Comparison of ENCODE assay signal across 20 cellular contexts in the genomic region with DNA sequence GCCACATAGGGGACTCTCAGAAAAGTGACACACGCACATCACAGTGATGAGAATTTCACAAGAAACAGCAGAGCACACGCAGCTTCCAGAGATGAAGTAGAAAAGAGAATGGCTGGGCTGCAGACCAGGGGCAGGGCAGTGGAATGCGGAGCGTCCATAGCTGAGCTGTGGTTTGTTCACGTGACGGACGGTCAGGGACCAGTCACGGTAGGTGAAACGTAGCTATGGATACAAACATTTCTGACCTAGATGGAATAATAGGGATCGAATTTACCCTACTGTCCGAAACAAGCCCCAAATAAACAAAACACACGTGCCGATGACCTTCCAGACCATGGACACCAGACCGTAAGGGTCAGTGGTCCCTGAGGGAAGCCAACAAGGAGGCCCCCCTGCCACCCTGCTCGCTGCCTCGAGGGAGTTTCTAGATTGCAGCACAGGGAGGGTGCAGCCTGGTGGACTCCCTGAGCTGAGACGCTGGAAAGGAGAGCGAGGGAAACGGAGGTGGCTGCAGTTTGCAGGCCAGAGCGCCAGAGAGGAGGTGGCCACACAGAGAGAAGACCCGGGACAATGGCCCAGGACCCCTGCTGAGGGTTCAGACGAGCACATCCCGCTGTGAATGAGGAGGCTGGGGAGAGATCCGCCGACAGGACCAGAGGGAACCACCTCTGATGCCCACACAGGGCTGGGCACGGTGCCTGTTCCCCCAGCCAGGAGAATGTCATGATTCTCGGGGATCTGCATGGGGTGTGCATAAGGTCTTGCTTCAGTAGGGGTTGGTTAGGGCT. TPM values are rescaled to one million over a fixed set of nuclear protein-coding genes. Genes with fewer than 3 reads are reported as not detected.
"Had no signal": no experiment of that assay in that cellular context is flagged by ENCODE, and none has a peak within 500 bp of the region (broad histone marks: within the 10 kb centered on the region; RNA-seq: fewer than 3 reads in every experiment).

No MANE protein-coding gene starts in this region.

- H3K4me1 ChIP-seq: suprapubic skin had no signal

- H3K36me3 ChIP-seq: neutrophil, suprapubic skin had no signal

- H3K9me3 Mint-ChIP-seq: activated CD4-positive, alpha-beta T cell treated with anti-CD3 and anti-CD28 coated beads, Interleukin-2, amount 10 ng/mL, durations not matched to agents 24 days and 14 days; activated naive CD4-positive, alpha-beta T cell treated with anti-CD3 and anti-CD28 coated beads for 36 hours; immature natural killer cell; type B pancreatic cell had no signal

- H3K9me3 ChIP-seq: mucosa of descending colon, neutrophil, suprapubic skin had no signal

- H3K4me3 Mint-ChIP-seq: activated CD4-positive, alpha-beta T cell treated with anti-CD3 and anti-CD28 coated beads, Interleukin-2, amount 10 ng/mL, durations not matched to agents 24 days and 14 days; activated naive CD4-positive, alpha-beta T cell treated with anti-CD3 and anti-CD28 coated beads for 36 hours; immature natural killer cell; memory B cell; naive thymus-derived CD8-positive, alpha-beta T cell; stimulated activated naive CD8-positive, alpha-beta T cell treated with anti-CD3 and anti-CD28 coated beads, Interleukin-15, Interleukin-2, amounts not matched to agents 100 ng/mL and 50 ng/mL, for 24 hours; type B pancreatic cell had no signal

- H3K4me1 Mint-ChIP-seq: activated CD4-positive, alpha-beta T cell treated with anti-CD3 and anti-CD28 coated beads, Interleukin-2, amount 10 ng/mL, durations not matched to agents 24 days and 14 days; immature natural killer cell had no signal

- H3K4me3 ChIP-seq: coronary artery, mucosa of descending colon, skin epidermis, suprapubic skin had no signal

- ATAC-seq: esophagus mucosa; left colon; mucosa of descending colon; naive thymus-derived CD8-positive, alpha-beta T cell had no signal

- H3K27ac Mint-ChIP-seq: activated CD4-positive, alpha-beta T cell treated with anti-CD3 and anti-CD28 coated beads, Interleukin-2, amount 10 ng/mL, durations not matched to agents 24 days and 14 days; activated naive CD4-positive, alpha-beta T cell treated with anti-CD3 and anti-CD28 coated beads for 36 hours; immature natural killer cell; memory B cell; stimulated activated naive CD8-positive, alpha-beta T cell treated with anti-CD3 and anti-CD28 coated beads, Interleukin-15, Interleukin-2, amounts not matched to agents 100 ng/mL and 50 ng/mL, for 24 hours; type B pancreatic cell had no signal

- H3K27ac ChIP-seq: coronary artery, neutrophil, skin epidermis, suprapubic skin had no signal

- H3K36me3 Mint-ChIP-seq: type B pancreatic cell had no signal

- DNase-seq: activated CD4-positive, alpha-beta T cell treated with anti-CD3 and anti-CD28 coated beads, Interleukin-2, amount 10 ng/mL, durations not matched to agents 24 days and 14 days; activated CD4-positive, CD25-positive, alpha-beta regulatory T cell; activated naive CD4-positive, alpha-beta T cell treated with anti-CD3 and anti-CD28 coated beads for 36 hours; activated T-cell treated with anti-CD3 and anti-CD28 coated beads for 4 hours; caudate nucleus; immature natural killer cell; left colon; stimulated activated CD4-positive, alpha-beta T cell treated with anti-CD3 and anti-CD28 coated beads, Interleukin-4, amount 100 ng/mL, for 4 hours; stimulated activated CD8-positive, alpha-beta memory T cell treated with anti-CD3 and anti-CD28 coated beads, Interleukin-4, amount 100 ng/mL, for 48 hours had no signal

RNA-seq across cellular contexts. Expression of a gene that starts 49.0 kb away (rescaled TPM):
- total RNA-seq: activated CD4-positive, alpha-beta T cell treated with anti-CD3 and anti-CD28 coated beads, Interleukin-2, amount 10 ng/mL, durations not matched to agents 24 days and 14 days; activated naive CD4-positive, alpha-beta T cell treated with anti-CD3 and anti-CD28 coated beads for 36 hours; glomerular endothelial cell; left colon; mucosa of descending colon had no signal
